ENCODE assay signal across 25 cellular contexts in the genomic region with DNA sequence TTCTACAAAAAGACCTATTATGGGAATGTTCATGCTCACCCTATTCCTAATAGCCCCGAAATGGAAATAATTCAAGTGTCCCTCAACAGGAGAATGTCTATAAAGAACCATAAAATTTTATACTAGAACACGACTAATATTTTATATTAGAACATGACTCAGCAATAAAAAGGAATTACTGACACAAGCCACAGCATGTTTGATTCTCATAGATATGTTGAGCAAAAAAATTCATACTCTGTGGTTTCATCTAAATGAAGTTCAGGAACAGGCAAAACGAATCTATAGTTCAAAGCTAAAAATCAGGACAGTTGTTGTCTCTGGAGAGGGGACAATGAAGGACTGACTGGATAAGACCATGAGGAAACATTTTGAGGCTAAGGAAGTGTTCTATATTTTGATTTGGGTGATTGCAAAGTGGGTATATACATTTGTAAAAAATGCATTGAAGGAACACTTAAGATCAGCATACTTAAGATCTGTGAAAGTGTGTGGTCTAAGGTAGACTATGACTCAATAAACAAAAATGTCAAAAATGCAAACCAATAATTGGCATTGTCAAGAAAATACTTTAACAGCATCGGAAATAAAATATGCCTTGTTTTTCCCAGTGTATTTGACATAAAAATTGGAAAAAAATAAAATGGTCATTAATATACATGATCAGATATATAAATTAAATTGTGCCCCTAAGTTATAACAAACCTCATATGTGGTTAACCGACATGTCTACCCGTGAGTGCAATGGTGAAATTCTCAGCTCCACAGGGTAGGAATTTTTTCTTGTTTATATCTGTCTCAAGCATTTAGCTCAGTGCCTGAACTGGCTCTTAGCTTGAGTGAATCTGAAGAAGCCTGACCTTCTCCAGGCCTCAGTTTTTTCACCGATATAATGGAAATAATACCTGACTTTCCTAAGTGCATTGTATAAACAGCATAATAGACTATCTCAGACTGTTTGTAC.
DNase-seq lines count a peak whose midpoint lies in the region; ATAC-seq, FAIRE-seq and TF ChIP-seq lines count a peak whose summit lies in the region.
"Had no signal": no experiment of that assay in that cellular context is flagged by ENCODE, and none has a peak within 500 bp of the region (broad histone marks: within the 10 kb centered on the region; RNA-seq: fewer than 3 reads in every experiment).

No MANE protein-coding gene starts in this region.

- CTCF ChIA-PET in HepG2 (lab: Yijun Ruan, JAX; ENCODE audit: low intra/inter-chr PET ratio, low total read pairs): no interaction called here

- ATAC-seq in HepG2 (no peak), right lobe of liver (no peak), GM21717 (IDR thresholded peaks at IDR 0.05; ENCODE audit: unreplicated experiment) (no peak), GM18870 (IDR thresholded peaks at IDR 0.05; ENCODE audit: unreplicated experiment) (no peak)
- ATAC-seq: stimulated activated effector memory CD8-positive, alpha-beta T cell treated with anti-CD3 and anti-CD28 coated beads, Interleukin-12 subunit alpha, Interleukin-12 subunit beta, amount 100 ng/mL, for 72 hours had no signal

- H3K4me1 ChIP-seq in HepG2 (ENCODE audit: insufficient read depth, low read length): no peaks in the 10 kb centered on the region
- H3K4me1 ChIP-seq in right lobe of liver: no peaks in the 10 kb centered on the region
- peaks cover 8% of the 10 kb centered on the region for H3K4me1 ChIP-seq in astrocyte (ENCODE audit: insufficient read depth, low read length)

- TF ChIP-seq RAD21 in HepG2 (CRISPR knock-in tag; IDR thresholded peaks at IDR 0.05): no peak

- TF ChIP-seq EP300 in HepG2 (IDR thresholded peaks at IDR 0.05; ENCODE audit: low read depth in 2 of 2, low read length in 2 of 2) (no peak), HepG2 (CRISPR knock-in tag; IDR thresholded peaks at IDR 0.05; ENCODE audit: borderline replicate concordance) (no peak)

- 15% methylated on average over 7 of the region's 7 CpGs for WGBS in HepG2 (ENCODE audit: low lambda C conversion rate)
- 74% methylated on average over 7 of the region's 7 CpGs for WGBS in right lobe of liver (ENCODE audit: insufficient coverage, low coverage, low lambda C conversion rate, missing lambda C conversion rate)

- no peak for DNase-seq in HepG2 (ENCODE audit: low spot score)
- no peak for DNase-seq in right lobe of liver
- peak; percentile 42 for DNase-seq in astrocyte (ENCODE audit: low read depth)
- peak; percentile 79 for DNase-seq in iris pigment epithelial cell (ENCODE audit: low read depth)
- no peak for DNase-seq in stimulated activated CD4-positive, alpha-beta T cell treated with anti-CD3 and anti-CD28 coated beads, Interleukin-15, amount 100 ng/mL, for 24 hours
- DNase-seq in KG1 (lab: John Stamatoyannopoulos, UW): no peak
- DNase-seq: activated B cell treated with CpG ODN at 0.5 μM for 24 hours; activated CD8-positive, alpha-beta memory T cell treated with anti-CD3 and anti-CD28 coated beads for 24 hours; activated naive CD8-positive, alpha-beta T cell treated with anti-CD3 and anti-CD28 coated beads, Interleukin-2, amount 10 ng/mL, durations not matched to agents 7 days and 5 days; islet precursor cell; midbrain; NCI-H2029 treated with DMSO at 0.1 percent for 48 hours; NCI-H510A; Right ventricle myocardium superior; stimulated activated CD4-positive, alpha-beta T cell treated with anti-CD3 and anti-CD28 coated beads, Interleukin-12 subunit alpha, Interleukin-12 subunit beta, amount 100 ng/mL, for 4 hours had no signal

- H3K4me1 Mint-ChIP-seq in astrocyte (ENCODE audit: low read depth, unreplicated experiment): peaks cover 30% of the 10 kb centered on the region
- H3K4me1 Mint-ChIP-seq: activated naive CD8-positive, alpha-beta T cell treated with anti-CD3 and anti-CD28 coated beads, Interleukin-2, amount 10 ng/mL, durations not matched to agents 7 days and 5 days; CD14-positive monocyte; central memory CD8-positive, alpha-beta T cell; neural crest cell; stimulated activated effector memory CD8-positive, alpha-beta T cell treated with anti-CD3 and anti-CD28 coated beads, Interleukin-12 subunit alpha, Interleukin-12 subunit beta, amount 100 ng/mL, for 72 hours had no signal

- H3K9ac ChIP-seq in HepG2 (ENCODE audit: insufficient read depth, low read depth, low read length) (no peak overlapping the region), astrocyte (ENCODE audit: low read length) (no peak overlapping the region)

- H3K36me3 Mint-ChIP-seq in astrocyte (ENCODE audit: low read depth, unreplicated experiment): no peaks in the 10 kb centered on the region
- H3K36me3 Mint-ChIP-seq: activated naive CD8-positive, alpha-beta T cell treated with anti-CD3 and anti-CD28 coated beads, Interleukin-2, amount 10 ng/mL, durations not matched to agents 7 days and 5 days; CD14-positive monocyte; IgD-negative memory B cell; stimulated activated effector memory CD8-positive, alpha-beta T cell treated with anti-CD3 and anti-CD28 coated beads, Interleukin-12 subunit alpha, Interleukin-12 subunit beta, amount 100 ng/mL, for 72 hours had no signal

- H3K4me3 Mint-ChIP-seq in astrocyte (ENCODE audit: unreplicated experiment): no peak overlapping the region
- H3K4me3 Mint-ChIP-seq: activated B cell treated with CpG ODN at 0.5 μM for 24 hours; activated naive CD8-positive, alpha-beta T cell treated with anti-CD3 and anti-CD28 coated beads, Interleukin-2, amount 10 ng/mL, durations not matched to agents 7 days and 5 days; CD14-positive monocyte; central memory CD8-positive, alpha-beta T cell; IgD-negative memory B cell; neural crest cell; stimulated activated effector memory CD8-positive, alpha-beta T cell treated with anti-CD3 and anti-CD28 coated beads, Interleukin-12 subunit alpha, Interleukin-12 subunit beta, amount 100 ng/mL, for 72 hours; T-helper 2 cell treated with Interferon-gamma antibody and Interleukin-4, amounts not matched to agents 5 μg/mL and 100 μg/mL, for 36 hours had no signal

- H3K36me3 ChIP-seq in HepG2 (replicated peaks in 1 of 2; ENCODE audit: control insufficient read depth in 1 of 2, insufficient read depth in 2 of 2, low read length in 2 of 2) (no peaks in the 10 kb centered on the region), right lobe of liver (no peaks in the 10 kb centered on the region), astrocyte (ENCODE audit: insufficient read depth, low read length) (no peaks in the 10 kb centered on the region)
- H3K36me3 ChIP-seq: thoracic aorta had no signal

- POLR2A ChIA-PET in HepG2 (lab: Yijun Ruan, JAX): no interaction called here

- intact Hi-C loops in HepG2 (cut with micrococcal nuclease; ENCODE audit: unreplicated experiment) (no loop called here), right lobe of liver (cut with DNase I) (no loop called here)

- TF ChIP-seq CTCF in HepG2 (CRISPR knock-in tag; IDR thresholded peaks at IDR 0.05) (no peak), right lobe of liver (IDR thresholded peaks at IDR 0.05) (no peak), astrocyte (IDR thresholded peaks at IDR 0.05; ENCODE audit: insufficient read depth, low read depth, low read length) (no peak)

- H3K9me3 Mint-ChIP-seq in astrocyte (ENCODE audit: unreplicated experiment): peaks cover 2% of the 10 kb centered on the region
- H3K9me3 Mint-ChIP-seq: activated B cell treated with CpG ODN at 0.5 μM for 24 hours; activated naive CD8-positive, alpha-beta T cell treated with anti-CD3 and anti-CD28 coated beads, Interleukin-2, amount 10 ng/mL, durations not matched to agents 7 days and 5 days; central memory CD8-positive, alpha-beta T cell; T-helper 2 cell treated with Interferon-gamma antibody and Interleukin-4, amounts not matched to agents 5 μg/mL and 100 μg/mL, for 36 hours had no signal

- no peak overlapping the region for H2AFZ ChIP-seq in HepG2 (ENCODE audit: low read length)
- no peak overlapping the region for H2AFZ ChIP-seq in astrocyte (ENCODE audit: low read depth, low read length)
- H2AFZ ChIP-seq: hepatocyte had no signal

- H3K4me3 ChIP-seq in HepG2 (replicated peaks in 1 of 3; ENCODE audit: insufficient read depth in 1 of 3, low read depth in 2 of 3, low read length in 3 of 3): no peak overlapping the region
- no peak overlapping the region for H3K4me3 ChIP-seq in right lobe of liver
- no peak overlapping the region for H3K4me3 ChIP-seq in astrocyte (ENCODE audit: insufficient read depth, low read depth, low read length)
- H3K4me3 ChIP-seq: hepatocyte, thoracic aorta had no signal

- no peak for FAIRE-seq in HepG2 (lab: Jason Lieb, UNC)
- FAIRE-seq in astrocyte (lab: Jason Lieb, UNC): no peak

- H3K4me2 ChIP-seq in HepG2 (ENCODE audit: low read depth, low read length) (no peak overlapping the region), astrocyte (ENCODE audit: low read length) (peak overlapping the region; percentile 30)
- H3K4me2 ChIP-seq: hepatocyte had no signal

- H3K27me3 Mint-ChIP-seq in astrocyte (ENCODE audit: low read depth, unreplicated experiment): no peaks in the 10 kb centered on the region
- H3K27me3 Mint-ChIP-seq: activated B cell treated with CpG ODN at 0.5 μM for 24 hours; activated naive CD8-positive, alpha-beta T cell treated with anti-CD3 and anti-CD28 coated beads, Interleukin-2, amount 10 ng/mL, durations not matched to agents 7 days and 5 days had no signal

- H3K27ac ChIP-seq in HepG2 (ENCODE audit: extremely low read length, insufficient read depth, low read length) (no peak overlapping the region), right lobe of liver (no peak overlapping the region), astrocyte (ENCODE audit: low read depth, low read length) (no peak overlapping the region)
- H3K27ac ChIP-seq: hepatocyte, thoracic aorta had no signal

- H3K27me3 ChIP-seq in HepG2 (ENCODE audit: control insufficient read depth in 1 of 2, insufficient read depth in 2 of 2, low read length in 2 of 2) (no peaks in the 10 kb centered on the region), right lobe of liver (no peaks in the 10 kb centered on the region), astrocyte (ENCODE audit: insufficient read depth, low read length) (no peaks in the 10 kb centered on the region)
- H3K27me3 ChIP-seq: hepatocyte had no signal

- peak overlapping the region; percentile 87 for H3K27ac Mint-ChIP-seq in astrocyte (ENCODE audit: unreplicated experiment)
- H3K27ac Mint-ChIP-seq: activated B cell treated with CpG ODN at 0.5 μM for 24 hours; activated naive CD8-positive, alpha-beta T cell treated with anti-CD3 and anti-CD28 coated beads, Interleukin-2, amount 10 ng/mL, durations not matched to agents 7 days and 5 days; CD14-positive monocyte; IgD-negative memory B cell; stimulated activated effector memory CD8-positive, alpha-beta T cell treated with anti-CD3 and anti-CD28 coated beads, Interleukin-12 subunit alpha, Interleukin-12 subunit beta, amount 100 ng/mL, for 72 hours; T-helper 2 cell treated with Interferon-gamma antibody and Interleukin-4, amounts not matched to agents 5 μg/mL and 100 μg/mL, for 36 hours had no signal

- no TSS peak for BruUV-seq in HepG2 (replicated peaks; lab: Mats Ljungman, UMichigan)

- H3K79me2 ChIP-seq in HepG2 (ENCODE audit: insufficient read depth, low read length) (no peaks in the 10 kb centered on the region), astrocyte (ENCODE audit: insufficient read depth, low read length) (no peaks in the 10 kb centered on the region)
- H3K79me2 ChIP-seq: hepatocyte had no signal

- H4K20me1 ChIP-seq in HepG2 (ENCODE audit: insufficient read depth, low read length) (no peaks in the 10 kb centered on the region), astrocyte (ENCODE audit: insufficient read depth, low read length) (no peaks in the 10 kb centered on the region)

- in situ Hi-C loops in HepG2 (cut with HindIII; ENCODE audit: extremely low pct_ligation_motif_present, low pct_unique_long_range_greater_than_20kb): no loop called here

- TF ChIP-seq POLR2A in HepG2 (IDR thresholded peaks at IDR 0.05; ENCODE audit: insufficient read depth in 1 of 2, low read depth in 2 of 2, low read length in 2 of 2): no peak
- no peak for TF ChIP-seq POLR2A in right lobe of liver (IDR thresholded peaks at IDR 0.05)

- H3K9me3 ChIP-seq in HepG2 (ENCODE audit: low read length): no peaks in the 10 kb centered on the region
- H3K9me3 ChIP-seq in right lobe of liver: no peaks in the 10 kb centered on the region
- H3K9me3 ChIP-seq in astrocyte (ENCODE audit: insufficient read depth, low read depth, low read length): no peaks in the 10 kb centered on the region
- H3K9me3 ChIP-seq: thoracic aorta had no signal

Comparison
In these comparisons a context has a peak if more than half of its experiments do, and no peak if none do; other contexts are left out.
1. DNase-seq: peak in astrocyte (single experiment) and iris pigment epithelial cell (single experiment); none in HepG2 (single experiment), right lobe of liver (0 of 3), stimulated activated CD4-positive, alpha-beta T cell treated with anti-CD3 and anti-CD28 coated beads, Interleukin-15, amount 100 ng/mL, for 24 hours (single experiment) and KG1 (single experiment).